In the genomic region with DNA sequence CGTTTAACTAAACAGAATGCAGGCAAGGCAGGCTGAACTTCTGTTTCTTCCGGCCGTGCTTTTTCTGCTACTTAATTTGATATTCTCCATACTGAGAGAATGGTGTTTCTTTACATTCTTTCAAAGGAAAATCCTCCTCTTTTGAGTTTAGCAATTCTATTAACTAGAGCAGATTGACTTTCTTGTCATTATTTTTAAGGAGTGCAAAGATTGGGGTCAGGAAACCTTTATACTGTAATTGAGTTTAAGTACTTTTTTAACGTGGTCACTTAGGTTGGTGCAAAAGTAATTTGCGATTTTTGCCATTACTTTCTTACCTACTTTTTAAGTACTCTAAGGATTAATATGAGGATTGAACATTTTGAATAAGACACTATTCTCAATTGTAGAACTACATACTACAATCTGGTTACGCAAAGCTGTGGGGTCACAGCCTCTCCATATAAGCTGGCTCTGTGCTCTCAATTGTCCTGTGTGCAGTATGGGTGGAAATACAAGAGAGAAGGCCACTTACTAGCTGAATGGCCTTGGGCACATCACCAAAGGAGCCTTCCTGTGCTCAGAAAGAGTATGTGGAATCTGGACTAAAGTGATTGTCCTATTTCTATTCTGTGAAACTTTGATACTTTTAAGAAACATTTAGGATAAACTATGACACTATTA, we compare ENCODE assay signal across 14 cellular contexts. TPM values are rescaled to one million over a fixed set of nuclear protein-coding genes. Genes with fewer than 3 reads are reported as not detected.
A peak's percentile ranks its signal among the peaks of the same experiment; 100 is the strongest.
DNase-seq lines count a peak whose midpoint lies in the region; ATAC-seq and TF ChIP-seq lines count a peak whose summit lies in the region.
"Had no signal": no experiment of that assay in that cellular context is flagged by ENCODE, and none has a peak within 500 bp of the region (broad histone marks: within the 10 kb centered on the region; RNA-seq: fewer than 3 reads in every experiment).

No MANE protein-coding gene starts in this region.

- no peaks in the 10 kb centered on the region for H3K27me3 ChIP-seq in foreskin keratinocyte

- H3K27ac ChIP-seq in foreskin keratinocyte: peak overlapping the region; percentile 15

- intact Hi-C loops in activated CD4-positive, alpha-beta T cell treated with anti-CD3 and anti-CD28 coated beads for 36 hours (cut with DNase I, micrococcal nuclease): loop anchor here (1.0 to 5.0 kb wide), 7 partner anchors 10 to 140 kb away; a partner anchor contains a TSS
- intact Hi-C loops in activated CD4-positive, alpha-beta memory T cell treated with anti-CD3 and anti-CD28 coated beads for 36 hours (cut with micrococcal nuclease): loop anchor here (1.0 to 2.0 kb wide), 3 partner anchors 10 to 25 kb away; no protein-coding TSS in a partner anchor

- H3K4me1 Mint-ChIP-seq in activated CD4-positive, alpha-beta T cell treated with anti-CD3 and anti-CD28 coated beads for 36 hours: peaks cover 90% of the 10 kb centered on the region
- peaks cover 89% of the 10 kb centered on the region for H3K4me1 Mint-ChIP-seq in activated CD4-positive, alpha-beta memory T cell treated with anti-CD3 and anti-CD28 coated beads for 36 hours (ENCODE audit: low read depth)
- peaks cover 78% of the 10 kb centered on the region for H3K4me1 Mint-ChIP-seq in stimulated activated memory B cell treated with anti-CD40 and anti-IgM and Interleukin-4, amounts not matched to agents 10 μg/mL and 1 μg/mL and 100 μg/mL, for 72 hours

- H3K27me3 Mint-ChIP-seq in activated CD4-positive, alpha-beta T cell treated with anti-CD3 and anti-CD28 coated beads for 36 hours: no peaks in the 10 kb centered on the region
- H3K27me3 Mint-ChIP-seq in activated CD4-positive, alpha-beta memory T cell treated with anti-CD3 and anti-CD28 coated beads for 36 hours: no peaks in the 10 kb centered on the region
- H3K27me3 Mint-ChIP-seq in stimulated activated memory B cell treated with anti-CD40 and anti-IgM and Interleukin-4, amounts not matched to agents 10 μg/mL and 1 μg/mL and 100 μg/mL, for 72 hours: no peaks in the 10 kb centered on the region

- no peak for DNase-seq in activated CD4-positive, alpha-beta T cell treated with anti-CD3 and anti-CD28 coated beads for 36 hours
- no peak for DNase-seq in activated CD4-positive, alpha-beta T cell treated with anti-CD3 and anti-CD28 coated beads for 4 hours
- DNase-seq in activated CD4-positive, alpha-beta memory T cell treated with anti-CD3 and anti-CD28 coated beads for 36 hours: no peak
- DNase-seq in foreskin keratinocyte (no peak), GM20000 (ENCODE audit: low spot score) (no peak)
- DNase-seq: amniotic stem cell; erythroblast; NCI-H1048; posterior cingulate gyrus; SHP77; stimulated activated CD4-positive, alpha-beta T cell treated with anti-CD3 and anti-CD28 coated beads, Interleukin-15, amount 100 ng/mL, for 24 hours had no signal

- CTCF ChIA-PET in activated CD4-positive, alpha-beta T cell treated with anti-CD3 and anti-CD28 coated beads for 36 hours (lab: Charles Lee): interaction anchor here (0.8 to 3.5 kb wide), 10 partner anchors 10 to 336 kb away, joined by 3 to 23 read pairs (median 4); no protein-coding TSS in a partner anchor
- CTCF ChIA-PET in activated CD4-positive, alpha-beta memory T cell treated with anti-CD3 and anti-CD28 coated beads for 36 hours (lab: Charles Lee): interaction anchor here (1.1 to 1.6 kb wide), 6 partner anchors 10 to 164 kb away, joined by 3 to 4 read pairs (median 4); no protein-coding TSS in a partner anchor

- POLR2A ChIA-PET in activated CD4-positive, alpha-beta T cell treated with anti-CD3 and anti-CD28 coated beads for 36 hours (lab: Charles Lee): interaction anchor here (0.8 to 4.0 kb wide), 2 partner anchors 11 to 14 kb away, joined by 3 to 20 read pairs; no protein-coding TSS in a partner anchor
- POLR2A ChIA-PET in activated CD4-positive, alpha-beta memory T cell treated with anti-CD3 and anti-CD28 coated beads for 36 hours (lab: Charles Lee): interaction anchor here (1.2 to 7.6 kb wide), 8 partner anchors 7 to 223 kb away, joined by 3 to 128 read pairs (median 7); a partner anchor contains a TSS

- H3K27ac Mint-ChIP-seq in activated CD4-positive, alpha-beta T cell treated with anti-CD3 and anti-CD28 coated beads for 36 hours: peak overlapping the region; percentile 100
- peak overlapping the region; percentile 98 for H3K27ac Mint-ChIP-seq in activated CD4-positive, alpha-beta memory T cell treated with anti-CD3 and anti-CD28 coated beads for 36 hours
- peak overlapping the region; percentile 91 for H3K27ac Mint-ChIP-seq in stimulated activated memory B cell treated with anti-CD40 and anti-IgM and Interleukin-4, amounts not matched to agents 10 μg/mL and 1 μg/mL and 100 μg/mL, for 72 hours

- peak overlapping the region; percentile 74 for H3K4me3 Mint-ChIP-seq in activated CD4-positive, alpha-beta T cell treated with anti-CD3 and anti-CD28 coated beads for 36 hours
- peak overlapping the region; percentile 61 for H3K4me3 Mint-ChIP-seq in activated CD4-positive, alpha-beta memory T cell treated with anti-CD3 and anti-CD28 coated beads for 36 hours
- peak overlapping the region; percentile 22 for H3K4me3 Mint-ChIP-seq in stimulated activated memory B cell treated with anti-CD40 and anti-IgM and Interleukin-4, amounts not matched to agents 10 μg/mL and 1 μg/mL and 100 μg/mL, for 72 hours

- peaks cover 47% of the 10 kb centered on the region for H3K36me3 Mint-ChIP-seq in activated CD4-positive, alpha-beta T cell treated with anti-CD3 and anti-CD28 coated beads for 36 hours (ENCODE audit: low read depth)
- H3K36me3 Mint-ChIP-seq in activated CD4-positive, alpha-beta memory T cell treated with anti-CD3 and anti-CD28 coated beads for 36 hours: peaks cover 18% of the 10 kb centered on the region
- H3K36me3 Mint-ChIP-seq in stimulated activated memory B cell treated with anti-CD40 and anti-IgM and Interleukin-4, amounts not matched to agents 10 μg/mL and 1 μg/mL and 100 μg/mL, for 72 hours: peaks cover 4% of the 10 kb centered on the region

- H3K9me3 Mint-ChIP-seq in activated CD4-positive, alpha-beta T cell treated with anti-CD3 and anti-CD28 coated beads for 36 hours (ENCODE audit: low read depth): no peaks in the 10 kb centered on the region
- H3K9me3 Mint-ChIP-seq in activated CD4-positive, alpha-beta memory T cell treated with anti-CD3 and anti-CD28 coated beads for 36 hours: no peaks in the 10 kb centered on the region
- no peaks in the 10 kb centered on the region for H3K9me3 Mint-ChIP-seq in stimulated activated memory B cell treated with anti-CD40 and anti-IgM and Interleukin-4, amounts not matched to agents 10 μg/mL and 1 μg/mL and 100 μg/mL, for 72 hours

- TF ChIP-seq CTCF in foreskin keratinocyte (conservative IDR thresholded peaks at IDR 0.05) (no peak), GM20000 (IDR thresholded peaks at IDR 0.05; ENCODE audit: extremely low read depth, missing control alignments) (no peak)

- ATAC-seq in activated CD4-positive, alpha-beta T cell treated with anti-CD3 and anti-CD28 coated beads for 36 hours: peak; percentile 7
- ATAC-seq in foreskin keratinocyte (no peak), HG02678 (IDR thresholded peaks at IDR 0.05; ENCODE audit: unreplicated experiment) (no peak), GM18520 (IDR thresholded peaks at IDR 0.05; ENCODE audit: unreplicated experiment) (no peak)
- no peak for ATAC-seq in stimulated activated memory B cell treated with anti-CD40 and anti-IgM and Interleukin-4, amounts not matched to agents 10 μg/mL and 1 μg/mL and 100 μg/mL, for 72 hours

- H3K4me1 ChIP-seq in foreskin keratinocyte: peaks cover 39% of the 10 kb centered on the region

RNA-seq across cellular contexts. Expression of a gene that starts 16.7 kb away (rescaled TPM):
- 10 to 100 TPM; 51.6 to 63.4 TPM for total RNA-seq in activated CD4-positive, alpha-beta T cell treated with anti-CD3 and anti-CD28 coated beads for 36 hours
- total RNA-seq in activated CD4-positive, alpha-beta memory T cell treated with anti-CD3 and anti-CD28 coated beads for 36 hours: 10 to 100 TPM; 75.7 to 76.6 TPM
- total RNA-seq in foreskin keratinocyte: 15.4 and 16.1 TPM in 2 replicates
- 4.4 and 4.7 TPM in 2 replicates for polyA plus RNA-seq in foreskin keratinocyte

Comparison
In these comparisons a context has a peak if more than half of its experiments do, and no peak if none do; other contexts are left out.
1. H3K4me3 Mint-ChIP-seq: peak in every context shown above with its lines; median percentile 74 in activated CD4-positive, alpha-beta T cell treated with anti-CD3 and anti-CD28 coated beads for 36 hours; 61 in activated CD4-positive, alpha-beta memory T cell treated with anti-CD3 and anti-CD28 coated beads for 36 hours; 22 in stimulated activated memory B cell treated with anti-CD40 and anti-IgM and Interleukin-4, amounts not matched to agents 10 μg/mL and 1 μg/mL and 100 μg/mL, for 72 hours.